In the genomic region with DNA sequence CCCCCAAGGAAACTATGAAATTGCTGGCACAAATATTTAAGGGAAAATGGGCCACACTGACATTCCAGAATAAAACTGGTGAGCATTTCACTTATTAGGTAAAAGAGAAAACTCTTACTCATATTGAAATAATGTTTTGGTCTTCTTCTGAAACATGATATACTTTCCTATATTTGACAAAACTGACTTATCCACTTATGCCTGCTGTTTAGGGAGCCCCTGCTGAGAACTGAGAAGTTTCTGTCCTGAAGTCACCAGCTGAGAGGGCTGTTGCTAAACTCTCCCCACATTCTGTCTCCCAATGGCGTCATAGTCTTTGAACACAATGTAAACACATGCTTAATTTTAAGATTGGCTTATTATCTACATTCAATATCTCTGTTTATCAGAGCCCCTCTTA, we compare ENCODE assay signal across 1 cellular context.
TF ChIP-seq lines count a peak whose summit lies in the region.

No MANE protein-coding gene starts in this region.

TF ChIP-seq in GM23338, 12 proteins besides CTCF, POLR2A, EP300 and RAD21 (continued from another document):
- TF ChIP-seq, protein P1, sequence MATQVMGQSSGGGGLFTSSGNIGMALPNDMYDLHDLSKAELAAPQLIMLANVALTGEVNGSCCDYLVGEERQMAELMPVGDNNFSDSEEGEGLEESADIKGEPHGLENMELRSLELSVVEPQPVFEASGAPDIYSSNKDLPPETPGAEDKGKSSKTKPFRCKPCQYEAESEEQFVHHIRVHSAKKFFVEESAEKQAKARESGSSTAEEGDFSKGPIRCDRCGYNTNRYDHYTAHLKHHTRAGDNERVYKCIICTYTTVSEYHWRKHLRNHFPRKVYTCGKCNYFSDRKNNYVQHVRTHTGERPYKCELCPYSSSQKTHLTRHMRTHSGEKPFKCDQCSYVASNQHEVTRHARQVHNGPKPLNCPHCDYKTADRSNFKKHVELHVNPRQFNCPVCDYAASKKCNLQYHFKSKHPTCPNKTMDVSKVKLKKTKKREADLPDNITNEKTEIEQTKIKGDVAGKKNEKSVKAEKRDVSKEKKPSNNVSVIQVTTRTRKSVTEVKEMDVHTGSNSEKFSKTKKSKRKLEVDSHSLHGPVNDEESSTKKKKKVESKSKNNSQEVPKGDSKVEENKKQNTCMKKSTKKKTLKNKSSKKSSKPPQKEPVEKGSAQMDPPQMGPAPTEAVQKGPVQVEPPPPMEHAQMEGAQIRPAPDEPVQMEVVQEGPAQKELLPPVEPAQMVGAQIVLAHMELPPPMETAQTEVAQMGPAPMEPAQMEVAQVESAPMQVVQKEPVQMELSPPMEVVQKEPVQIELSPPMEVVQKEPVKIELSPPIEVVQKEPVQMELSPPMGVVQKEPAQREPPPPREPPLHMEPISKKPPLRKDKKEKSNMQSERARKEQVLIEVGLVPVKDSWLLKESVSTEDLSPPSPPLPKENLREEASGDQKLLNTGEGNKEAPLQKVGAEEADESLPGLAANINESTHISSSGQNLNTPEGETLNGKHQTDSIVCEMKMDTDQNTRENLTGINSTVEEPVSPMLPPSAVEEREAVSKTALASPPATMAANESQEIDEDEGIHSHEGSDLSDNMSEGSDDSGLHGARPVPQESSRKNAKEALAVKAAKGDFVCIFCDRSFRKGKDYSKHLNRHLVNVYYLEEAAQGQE (IDR thresholded peaks at IDR 0.05; ENCODE audit: unreplicated experiment) = no peak
- TF ChIP-seq POLR2AphosphoS5 (IDR thresholded peaks at IDR 0.05; ENCODE audit: low read depth) (no peak), ZNF114 (CRISPR knock-in tag; IDR thresholded peaks at IDR 0.05) (no peak), ZNF331 (CRISPR knock-in tag; IDR thresholded peaks at IDR 0.05; ENCODE audit: low read depth) (no peak), NANOG (IDR thresholded peaks at IDR 0.05; ENCODE audit: borderline replicate concordance) (no peak), JUNB (IDR thresholded peaks at IDR 0.05; ENCODE audit: unreplicated experiment) (no peak), CREB1 (CRISPR knock-in tag; IDR thresholded peaks at IDR 0.05; ENCODE audit: low read depth) (no peak)
- TF ChIP-seq, protein P2, sequence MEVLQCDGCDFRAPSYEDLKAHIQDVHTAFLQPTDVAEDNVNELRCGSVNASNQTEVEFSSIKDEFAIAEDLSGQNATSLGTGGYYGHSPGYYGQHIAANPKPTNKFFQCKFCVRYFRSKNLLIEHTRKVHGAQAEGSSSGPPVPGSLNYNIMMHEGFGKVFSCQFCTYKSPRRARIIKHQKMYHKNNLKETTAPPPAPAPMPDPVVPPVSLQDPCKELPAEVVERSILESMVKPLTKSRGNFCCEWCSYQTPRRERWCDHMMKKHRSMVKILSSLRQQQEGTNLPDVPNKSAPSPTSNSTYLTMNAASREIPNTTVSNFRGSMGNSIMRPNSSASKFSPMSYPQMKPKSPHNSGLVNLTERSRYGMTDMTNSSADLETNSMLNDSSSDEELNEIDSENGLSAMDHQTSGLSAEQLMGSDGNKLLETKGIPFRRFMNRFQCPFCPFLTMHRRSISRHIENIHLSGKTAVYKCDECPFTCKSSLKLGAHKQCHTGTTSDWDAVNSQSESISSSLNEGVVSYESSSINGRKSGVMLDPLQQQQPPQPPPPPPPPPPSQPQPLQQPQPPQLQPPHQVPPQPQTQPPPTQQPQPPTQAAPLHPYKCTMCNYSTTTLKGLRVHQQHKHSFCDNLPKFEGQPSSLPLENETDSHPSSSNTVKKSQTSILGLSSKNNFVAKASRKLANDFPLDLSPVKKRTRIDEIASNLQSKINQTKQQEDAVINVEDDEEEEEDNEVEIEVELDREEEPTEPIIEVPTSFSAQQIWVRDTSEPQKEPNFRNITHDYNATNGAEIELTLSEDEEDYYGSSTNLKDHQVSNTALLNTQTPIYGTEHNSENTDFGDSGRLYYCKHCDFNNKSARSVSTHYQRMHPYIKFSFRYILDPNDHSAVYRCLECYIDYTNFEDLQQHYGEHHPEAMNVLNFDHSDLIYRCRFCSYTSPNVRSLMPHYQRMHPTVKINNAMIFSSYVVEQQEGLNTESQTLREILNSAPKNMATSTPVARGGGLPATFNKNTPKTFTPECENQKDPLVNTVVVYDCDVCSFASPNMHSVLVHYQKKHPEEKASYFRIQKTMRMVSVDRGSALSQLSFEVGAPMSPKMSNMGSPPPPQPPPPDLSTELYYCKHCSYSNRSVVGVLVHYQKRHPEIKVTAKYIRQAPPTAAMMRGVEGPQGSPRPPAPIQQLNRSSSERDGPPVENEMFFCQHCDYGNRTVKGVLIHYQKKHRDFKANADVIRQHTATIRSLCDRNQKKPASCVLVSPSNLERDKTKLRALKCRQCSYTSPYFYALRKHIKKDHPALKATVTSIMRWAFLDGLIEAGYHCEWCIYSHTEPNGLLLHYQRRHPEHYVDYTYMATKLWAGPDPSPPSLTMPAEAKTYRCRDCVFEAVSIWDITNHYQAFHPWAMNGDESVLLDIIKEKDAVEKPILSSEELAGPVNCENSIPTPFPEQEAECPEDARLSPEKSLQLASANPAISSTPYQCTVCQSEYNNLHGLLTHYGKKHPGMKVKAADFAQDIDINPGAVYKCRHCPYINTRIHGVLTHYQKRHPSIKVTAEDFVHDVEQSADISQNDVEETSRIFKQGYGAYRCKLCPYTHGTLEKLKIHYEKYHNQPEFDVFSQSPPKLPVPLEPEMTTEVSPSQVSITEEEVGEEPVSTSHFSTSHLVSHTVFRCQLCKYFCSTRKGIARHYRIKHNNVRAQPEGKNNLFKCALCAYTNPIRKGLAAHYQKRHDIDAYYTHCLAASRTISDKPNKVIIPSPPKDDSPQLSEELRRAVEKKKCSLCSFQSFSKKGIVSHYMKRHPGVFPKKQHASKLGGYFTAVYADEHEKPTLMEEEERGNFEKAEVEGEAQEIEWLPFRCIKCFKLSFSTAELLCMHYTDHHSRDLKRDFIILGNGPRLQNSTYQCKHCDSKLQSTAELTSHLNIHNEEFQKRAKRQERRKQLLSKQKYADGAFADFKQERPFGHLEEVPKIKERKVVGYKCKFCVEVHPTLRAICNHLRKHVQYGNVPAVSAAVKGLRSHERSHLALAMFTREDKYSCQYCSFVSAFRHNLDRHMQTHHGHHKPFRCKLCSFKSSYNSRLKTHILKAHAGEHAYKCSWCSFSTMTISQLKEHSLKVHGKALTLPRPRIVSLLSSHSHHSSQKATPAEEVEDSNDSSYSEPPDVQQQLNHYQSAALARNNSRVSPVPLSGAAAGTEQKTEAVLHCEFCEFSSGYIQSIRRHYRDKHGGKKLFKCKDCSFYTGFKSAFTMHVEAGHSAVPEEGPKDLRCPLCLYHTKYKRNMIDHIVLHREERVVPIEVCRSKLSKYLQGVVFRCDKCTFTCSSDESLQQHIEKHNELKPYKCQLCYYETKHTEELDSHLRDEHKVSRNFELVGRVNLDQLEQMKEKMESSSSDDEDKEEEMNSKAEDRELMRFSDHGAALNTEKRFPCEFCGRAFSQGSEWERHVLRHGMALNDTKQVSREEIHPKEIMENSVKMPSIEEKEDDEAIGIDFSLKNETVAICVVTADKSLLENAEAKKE (CRISPR knock-in tag; IDR thresholded peaks at IDR 0.05) = no peak
